In the genomic region with DNA sequence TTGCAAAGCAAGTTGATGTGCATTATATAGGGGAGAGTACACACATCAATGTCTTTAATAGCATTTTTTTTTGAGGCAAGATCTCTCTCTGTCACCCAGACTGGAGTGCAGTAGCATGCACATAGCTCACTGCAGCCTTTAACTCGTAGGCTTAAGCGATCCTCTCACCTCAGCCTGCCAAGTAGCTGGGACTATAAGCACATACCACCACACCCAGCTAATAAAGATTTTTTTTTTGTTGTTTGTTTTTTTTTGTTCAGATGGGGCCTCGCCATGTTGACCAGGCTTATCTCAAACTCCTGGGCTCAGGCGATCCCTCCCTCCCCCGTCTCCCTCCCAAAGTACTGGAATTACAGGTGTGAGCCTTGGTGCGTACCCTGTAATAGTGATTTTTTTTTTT, we compare ENCODE assay signal across 1 cellular context.
TF ChIP-seq lines count a peak whose summit lies in the region.

No MANE protein-coding gene starts in this region.

TF ChIP-seq in SK-N-SH treated with all-trans-retinoic acid at 6 μM for 48 hours, 23 proteins besides CTCF, POLR2A, EP300 and RAD21 (continued from another document):
- TF ChIP-seq, protein P1, sequence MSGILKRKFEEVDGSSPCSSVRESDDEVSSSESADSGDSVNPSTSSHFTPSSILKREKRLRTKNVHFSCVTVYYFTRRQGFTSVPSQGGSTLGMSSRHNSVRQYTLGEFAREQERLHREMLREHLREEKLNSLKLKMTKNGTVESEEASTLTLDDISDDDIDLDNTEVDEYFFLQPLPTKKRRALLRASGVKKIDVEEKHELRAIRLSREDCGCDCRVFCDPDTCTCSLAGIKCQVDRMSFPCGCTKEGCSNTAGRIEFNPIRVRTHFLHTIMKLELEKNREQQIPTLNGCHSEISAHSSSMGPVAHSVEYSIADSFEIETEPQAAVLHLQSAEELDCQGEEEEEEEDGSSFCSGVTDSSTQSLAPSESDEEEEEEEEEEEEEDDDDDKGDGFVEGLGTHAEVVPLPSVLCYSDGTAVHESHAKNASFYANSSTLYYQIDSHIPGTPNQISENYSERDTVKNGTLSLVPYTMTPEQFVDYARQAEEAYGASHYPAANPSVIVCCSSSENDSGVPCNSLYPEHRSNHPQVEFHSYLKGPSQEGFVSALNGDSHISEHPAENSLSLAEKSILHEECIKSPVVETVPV (CRISPR knock-in tag; IDR thresholded peaks at IDR 0.05) = no peak
- TF ChIP-seq, protein P2, sequence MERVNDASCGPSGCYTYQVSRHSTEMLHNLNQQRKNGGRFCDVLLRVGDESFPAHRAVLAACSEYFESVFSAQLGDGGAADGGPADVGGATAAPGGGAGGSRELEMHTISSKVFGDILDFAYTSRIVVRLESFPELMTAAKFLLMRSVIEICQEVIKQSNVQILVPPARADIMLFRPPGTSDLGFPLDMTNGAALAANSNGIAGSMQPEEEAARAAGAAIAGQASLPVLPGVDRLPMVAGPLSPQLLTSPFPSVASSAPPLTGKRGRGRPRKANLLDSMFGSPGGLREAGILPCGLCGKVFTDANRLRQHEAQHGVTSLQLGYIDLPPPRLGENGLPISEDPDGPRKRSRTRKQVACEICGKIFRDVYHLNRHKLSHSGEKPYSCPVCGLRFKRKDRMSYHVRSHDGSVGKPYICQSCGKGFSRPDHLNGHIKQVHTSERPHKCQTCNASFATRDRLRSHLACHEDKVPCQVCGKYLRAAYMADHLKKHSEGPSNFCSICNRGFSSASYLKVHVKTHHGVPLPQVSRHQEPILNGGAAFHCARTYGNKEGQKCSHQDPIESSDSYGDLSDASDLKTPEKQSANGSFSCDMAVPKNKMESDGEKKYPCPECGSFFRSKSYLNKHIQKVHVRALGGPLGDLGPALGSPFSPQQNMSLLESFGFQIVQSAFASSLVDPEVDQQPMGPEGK (CRISPR knock-in tag; IDR thresholded peaks at IDR 0.05; ENCODE audit: borderline replicate concordance) = no peak
- TF ChIP-seq, protein P3, sequence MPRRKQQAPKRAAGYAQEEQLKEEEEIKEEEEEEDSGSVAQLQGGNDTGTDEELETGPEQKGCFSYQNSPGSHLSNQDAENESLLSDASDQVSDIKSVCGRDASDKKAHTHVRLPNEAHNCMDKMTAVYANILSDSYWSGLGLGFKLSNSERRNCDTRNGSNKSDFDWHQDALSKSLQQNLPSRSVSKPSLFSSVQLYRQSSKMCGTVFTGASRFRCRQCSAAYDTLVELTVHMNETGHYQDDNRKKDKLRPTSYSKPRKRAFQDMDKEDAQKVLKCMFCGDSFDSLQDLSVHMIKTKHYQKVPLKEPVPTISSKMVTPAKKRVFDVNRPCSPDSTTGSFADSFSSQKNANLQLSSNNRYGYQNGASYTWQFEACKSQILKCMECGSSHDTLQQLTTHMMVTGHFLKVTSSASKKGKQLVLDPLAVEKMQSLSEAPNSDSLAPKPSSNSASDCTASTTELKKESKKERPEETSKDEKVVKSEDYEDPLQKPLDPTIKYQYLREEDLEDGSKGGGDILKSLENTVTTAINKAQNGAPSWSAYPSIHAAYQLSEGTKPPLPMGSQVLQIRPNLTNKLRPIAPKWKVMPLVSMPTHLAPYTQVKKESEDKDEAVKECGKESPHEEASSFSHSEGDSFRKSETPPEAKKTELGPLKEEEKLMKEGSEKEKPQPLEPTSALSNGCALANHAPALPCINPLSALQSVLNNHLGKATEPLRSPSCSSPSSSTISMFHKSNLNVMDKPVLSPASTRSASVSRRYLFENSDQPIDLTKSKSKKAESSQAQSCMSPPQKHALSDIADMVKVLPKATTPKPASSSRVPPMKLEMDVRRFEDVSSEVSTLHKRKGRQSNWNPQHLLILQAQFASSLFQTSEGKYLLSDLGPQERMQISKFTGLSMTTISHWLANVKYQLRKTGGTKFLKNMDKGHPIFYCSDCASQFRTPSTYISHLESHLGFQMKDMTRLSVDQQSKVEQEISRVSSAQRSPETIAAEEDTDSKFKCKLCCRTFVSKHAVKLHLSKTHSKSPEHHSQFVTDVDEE (CRISPR knock-in tag; IDR thresholded peaks at IDR 0.05) = no peak
